Comparison of ENCODE assay signal across 11 cellular contexts in genomic region chr7:107332488-107333269, GRCh38.
DNase-seq lines count a peak whose midpoint lies in the region; ATAC-seq, FAIRE-seq and TF ChIP-seq lines count a peak whose summit lies in the region.
"Had no signal": no experiment of that assay in that cellular context is flagged by ENCODE, and none has a peak within 500 bp of the region (broad histone marks: within the 10 kb centered on the region; RNA-seq: fewer than 3 reads in every experiment).

No MANE protein-coding gene starts in this region.

- TF ChIP-seq POLR2A in K562 (conservative IDR thresholded peaks at IDR 0.05) = no peak

- peak overlapping the region in 1 of 2 donors; percentile 26 for H3K27ac Mint-ChIP-seq in natural killer cell treated with Interleukin-12 subunit alpha and Interleukin-12 subunit beta and Interleukin-15 and Interleukin-18, amount 100 ng/mL, for 72 hours
- H3K27ac Mint-ChIP-seq: WTC11 had no signal

- H3K27me3 ChIP-seq in K562 (ENCODE audit: control insufficient read depth in 2 of 2, insufficient read depth in 2 of 2, low read length in 2 of 2) = no peaks in the 10 kb centered on the region
- H3K27me3 ChIP-seq: brain microvascular endothelial cell, pancreas had no signal

- no peak for TF ChIP-seq RAD21 in K562 (CRISPR knock-in tag; conservative IDR thresholded peaks at IDR 0.05 in 1 of 2, IDR thresholded peaks at IDR 0.05 in 1 of 2)

- no peak overlapping the region for H3K4me3 ChIP-seq in K562
- H3K4me3 ChIP-seq: pancreas had no signal

- H3K4me1 Mint-ChIP-seq in natural killer cell treated with Interleukin-12 subunit alpha and Interleukin-12 subunit beta and Interleukin-15 and Interleukin-18, amount 100 ng/mL, for 72 hours (ENCODE audit: low read depth in 2 of 2) = peaks cover 9 to 19% of the 10 kb centered on the region in 2 donors
- H3K4me1 Mint-ChIP-seq: WTC11 had no signal

- no peaks in the 10 kb centered on the region for H3K9me3 Mint-ChIP-seq in natural killer cell treated with Interleukin-12 subunit alpha and Interleukin-12 subunit beta and Interleukin-15 and Interleukin-18, amount 100 ng/mL, for 72 hours

- intact Hi-C loops in K562 (cut with micrococcal nuclease) = no loop called here

- no peaks in the 10 kb centered on the region for H3K4me1 ChIP-seq in K562 (replicated peaks in 1 of 2; ENCODE audit: control insufficient read depth in 2 of 2, insufficient read depth in 2 of 2, low read length in 2 of 2)

- no peaks in the 10 kb centered on the region for H3K9me1 ChIP-seq in K562 (ENCODE audit: control insufficient read depth, insufficient read depth, low read length)

- no peaks in the 10 kb centered on the region for H3K79me2 ChIP-seq in K562 (ENCODE audit: control insufficient read depth, insufficient read depth, low read length)

- no peak overlapping the region; the same call in 2 of the 3 replicates for H3K27ac ChIP-seq in K562 (ENCODE audit: extremely low read depth, low read depth, low read length)
- H3K27ac ChIP-seq: brain microvascular endothelial cell, pancreas had no signal

- WGBS in K562 (ENCODE audit: insufficient coverage, low coverage, missing lambda C conversion rate) = 64% methylated on average over 4 of the region's 4 CpGs

- no peaks in the 10 kb centered on the region for H3K27me3 Mint-ChIP-seq in natural killer cell treated with Interleukin-12 subunit alpha and Interleukin-12 subunit beta and Interleukin-15 and Interleukin-18, amount 100 ng/mL, for 72 hours

- peaks cover 8% of the 10 kb centered on the region for H3K36me3 Mint-ChIP-seq in natural killer cell treated with Interleukin-12 subunit alpha and Interleukin-12 subunit beta and Interleukin-15 and Interleukin-18, amount 100 ng/mL, for 72 hours
- H3K36me3 Mint-ChIP-seq: WTC11 had no signal

- no peaks in the 10 kb centered on the region for H4K20me1 ChIP-seq in K562 (replicated peaks; ENCODE audit: control insufficient read depth, insufficient read depth, low read length)

- no peaks in the 10 kb centered on the region for H3K9me3 ChIP-seq in K562 (replicated peaks; ENCODE audit: control insufficient read depth, insufficient read depth, low read depth, low read length)
- H3K9me3 ChIP-seq: pancreas had no signal

- POLR2A ChIA-PET in K562 (lab: Yijun Ruan, JAX) = interaction anchor here (0.8 to 1.3 kb wide), 3 partner anchors 8 to 22 kb away, joined by 3 to 4 read pairs (median 3); no protein-coding TSS in a partner anchor

- no peak overlapping the region for H3K9ac ChIP-seq in K562 (ENCODE audit: insufficient read depth in 1 of 2, low read depth in 2 of 2, low read length in 2 of 2)

- no peak for FAIRE-seq in K562 (lab: Jason Lieb, UNC)

- H2AFZ ChIP-seq in K562 (ENCODE audit: low read depth, low read length) = no peak overlapping the region

- in situ Hi-C loops in K562 (cut with MboI) = no loop called here

- no peaks in the 10 kb centered on the region; the same call in 2 of the 3 replicates for H3K36me3 ChIP-seq in K562 (ENCODE audit: control insufficient read depth, insufficient read depth, low read length)
- H3K36me3 ChIP-seq: brain microvascular endothelial cell, pancreas had no signal

- ATAC-seq in GM19438 (IDR thresholded peaks at IDR 0.05; ENCODE audit: low read depth, unreplicated experiment) = peak; percentile 71
- peak; percentile 76 for ATAC-seq in HG03520 (IDR thresholded peaks at IDR 0.05; ENCODE audit: unreplicated experiment)
- no peak for ATAC-seq in K562
- no peak for ATAC-seq in natural killer cell treated with Interleukin-12 subunit alpha and Interleukin-12 subunit beta and Interleukin-15 and Interleukin-18, amount 100 ng/mL, for 72 hours
- ATAC-seq: pancreas, WTC11 had no signal

- TF ChIP-seq EP300 in K562 (IDR thresholded peaks at IDR 0.05; ENCODE audit: low read length) = no peak

- H3K4me3 Mint-ChIP-seq in natural killer cell treated with Interleukin-12 subunit alpha and Interleukin-12 subunit beta and Interleukin-15 and Interleukin-18, amount 100 ng/mL, for 72 hours = no peak overlapping the region
- H3K4me3 Mint-ChIP-seq: WTC11 had no signal

- H3K4me2 ChIP-seq in K562 (ENCODE audit: insufficient read depth, low read length) = no peak overlapping the region

- CTCF ChIA-PET in K562 (lab: Yijun Ruan, JAX; ENCODE audit: low intra/inter-chr PET ratio) = no interaction called here

- DNase-seq in GF-D8 (lab: John Stamatoyannopoulos, UW) = peak; percentile 43
- no peak for DNase-seq in K562 (ENCODE audit: extremely low read depth in 1 of 4, low spot score in 3 of 4)
- DNase-seq in natural killer cell treated with Interleukin-12 subunit alpha and Interleukin-12 subunit beta and Interleukin-15 and Interleukin-18, amount 100 ng/mL, for 72 hours (ENCODE audit: low spot score) = no peak
- DNase-seq in stimulated activated naive CD4-positive, alpha-beta T cell treated with Interleukin-2 at 50 U/mL for 16 hours (lab: John Stamatoyannopoulos, UW) = no peak
- no peak for DNase-seq in NCI-H748 (lab: John Stamatoyannopoulos, UW; ENCODE audit: unreplicated experiment)
- DNase-seq in HUDEP-2 (lab: John Stamatoyannopoulos, UW; ENCODE audit: unreplicated experiment in 76 of 76) = no peak
- DNase-seq: brain microvascular endothelial cell, pancreas had no signal

- no peak for TF ChIP-seq CTCF in K562 (IDR thresholded peaks at IDR 0.05 in 2 of 3, conservative IDR thresholded peaks at IDR 0.05 in 1 of 3; ENCODE audit: insufficient read depth in 2 of 3, low read depth in 1 of 3, low read length in 3 of 3)

- BruUV-seq in K562 (replicated peaks; lab: Mats Ljungman, UMichigan) = no TSS peak

TF ChIP-seq in K562, 482 proteins besides CTCF, POLR2A, EP300 and RAD21:
- TF ChIP-seq SAP30 (IDR thresholded peaks at IDR 0.05; ENCODE audit: borderline replicate concordance, insufficient read depth, low read depth, low read length, poor library complexity, severe bottlenecking) (no peak), HNRNPH1 (optimal IDR thresholded peaks at IDR 0.05; ENCODE audit: low read depth, low read length) (no peak), ZSCAN32 (CRISPR knock-in tag; IDR thresholded peaks at IDR 0.05) (no peak), NFIC (IDR thresholded peaks at IDR 0.05) (no peak), MCM3 (IDR thresholded peaks at IDR 0.05) (no peak), ZFP36 (IDR thresholded peaks at IDR 0.05; ENCODE audit: low read depth, low read length, partially characterized antibody) (no peak), TFAM (CRISPR knock-in tag; conservative IDR thresholded peaks at IDR 0.05) (no peak), TCF7L2 (IDR thresholded peaks at IDR 0.05; ENCODE audit: low read depth, low read length) (no peak), RBM14 (IDR thresholded peaks at IDR 0.05; ENCODE audit: borderline replicate concordance, insufficient read depth, low read depth, low read length) (no peak), L3MBTL2 (IDR thresholded peaks at IDR 0.05) (no peak), ZNF3 (CRISPR knock-in tag; IDR thresholded peaks at IDR 0.05) (no peak), DPF2 (IDR thresholded peaks at IDR 0.05) (no peak), IRF2 (CRISPR knock-in tag; IDR thresholded peaks at IDR 0.05) (no peak), LEF1 (IDR thresholded peaks at IDR 0.05) (peak; percentile 64; the same call in 1 of the 2 replicates), ZNF589 (CRISPR knock-in tag; IDR thresholded peaks at IDR 0.05; ENCODE audit: low read depth) (no peak), MXD1 (CRISPR knock-in tag; IDR thresholded peaks at IDR 0.05; ENCODE audit: borderline replicate concordance, poor library complexity, severe bottlenecking) (no peak)
- TF ChIP-seq, protein P1, sequence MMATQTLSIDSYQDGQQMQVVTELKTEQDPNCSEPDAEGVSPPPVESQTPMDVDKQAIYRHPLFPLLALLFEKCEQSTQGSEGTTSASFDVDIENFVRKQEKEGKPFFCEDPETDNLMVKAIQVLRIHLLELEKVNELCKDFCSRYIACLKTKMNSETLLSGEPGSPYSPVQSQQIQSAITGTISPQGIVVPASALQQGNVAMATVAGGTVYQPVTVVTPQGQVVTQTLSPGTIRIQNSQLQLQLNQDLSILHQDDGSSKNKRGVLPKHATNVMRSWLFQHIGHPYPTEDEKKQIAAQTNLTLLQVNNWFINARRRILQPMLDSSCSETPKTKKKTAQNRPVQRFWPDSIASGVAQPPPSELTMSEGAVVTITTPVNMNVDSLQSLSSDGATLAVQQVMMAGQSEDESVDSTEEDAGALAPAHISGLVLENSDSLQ (IDR thresholded peaks at IDR 0.05) = peak; percentile 7; the same call in 1 of the 2 replicates
TF ChIP-seq in K562: peak in this region for 2.

Comparison
In these comparisons a context has a peak if more than half of its experiments do, and no peak if none do; other contexts are left out.
1. ATAC-seq: peak in GM19438 (single experiment) and HG03520 (single experiment); none in K562 (single experiment) and natural killer cell treated with Interleukin-12 subunit alpha and Interleukin-12 subunit beta and Interleukin-15 and Interleukin-18, amount 100 ng/mL, for 72 hours (0 of 2).